ENCODE assay signal across 24 cellular contexts in the genomic region with DNA sequence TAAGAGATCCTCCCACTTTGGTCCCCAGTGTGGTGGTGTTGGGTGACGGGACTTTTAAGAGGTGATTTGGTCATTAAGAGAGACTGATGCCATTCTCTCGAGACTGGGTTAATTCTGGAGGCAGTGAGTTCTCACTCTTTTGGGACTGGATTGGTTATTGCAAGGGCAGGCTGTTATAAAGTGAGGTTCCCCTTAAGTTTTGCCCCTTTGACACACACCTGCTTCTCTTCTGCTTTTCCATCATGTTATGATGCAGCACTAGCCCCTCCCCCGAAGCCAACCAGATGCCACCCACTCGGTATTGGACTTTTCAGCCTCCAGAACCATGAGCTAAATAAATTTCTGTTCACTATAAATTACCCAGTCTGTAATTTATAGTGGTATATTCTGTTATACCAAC. TPM values are rescaled to one million over a fixed set of nuclear protein-coding genes. Genes with fewer than 3 reads are reported as not detected.
"Had no signal": no experiment of that assay in that cellular context is flagged by ENCODE, and none has a peak within 500 bp of the region (broad histone marks: within the 10 kb centered on the region; RNA-seq: fewer than 3 reads in every experiment).

No MANE protein-coding gene starts in this region.

- H3K4me3 ChIP-seq: colonic mucosa, esophagus muscularis mucosa, gastroesophageal sphincter, heart left ventricle, hepatocyte, left lung, lower lobe of right lung had no signal

- ATAC-seq: foreskin keratinocyte, gastroesophageal sphincter, heart left ventricle, left cardiac atrium, left lung, left ventricle myocardium superior, lower lobe of right lung had no signal

- H3K4me3 Mint-ChIP-seq: dendritic cell treated with granulocyte-macrophage colony-stimulating factor and Interleukin-4, amounts not matched to agents 40 ng/mL and 50 ng/mL, for 4 days; immature natural killer cell had no signal

- H3K27ac Mint-ChIP-seq: dendritic cell treated with granulocyte-macrophage colony-stimulating factor and Interleukin-4, amounts not matched to agents 40 ng/mL and 50 ng/mL, for 4 days; immature natural killer cell had no signal

- H3K27ac ChIP-seq: colonic mucosa, foreskin keratinocyte, gastroesophageal sphincter, hepatocyte, lower lobe of right lung had no signal

- DNase-seq: colonic mucosa; cortex of kidney; effector memory CD4-positive, alpha-beta T cell; foreskin keratinocyte; heart left ventricle; hypothalamus; immature natural killer cell; islet precursor cell; left cardiac atrium; left lung; left ventricle myocardium superior; mesendoderm; midbrain had no signal

- H3K36me3 ChIP-seq: colonic mucosa, esophagus muscularis mucosa, gastroesophageal sphincter, heart left ventricle, left lung, lower lobe of right lung had no signal

- H3K4me1 ChIP-seq: colonic mucosa, foreskin keratinocyte had no signal

- H3K27me3 ChIP-seq: colonic mucosa, esophagus muscularis mucosa, foreskin keratinocyte, heart left ventricle, hepatocyte, left lung had no signal

- H3K9me3 ChIP-seq: colonic mucosa, esophagus muscularis mucosa, gastroesophageal sphincter, heart left ventricle, left lung, lower lobe of right lung had no signal

- H3K9me3 Mint-ChIP-seq: immature natural killer cell had no signal

- H3K36me3 Mint-ChIP-seq: immature natural killer cell had no signal

- FAIRE-seq: endothelial cell of umbilical vein, frontal cortex had no signal

RNA-seq across cellular contexts. Expression of a gene that starts 57.7 kb away (rescaled TPM):
- total RNA-seq: chondrocyte, dermis microvascular lymphatic vessel endothelial cell, endothelial cell of umbilical vein, fibroblast of villous mesenchyme, foreskin keratinocyte, frontal cortex had no signal
- polyA plus RNA-seq: fibroblast of lung, foreskin keratinocyte, immature natural killer cell had no signal
